ENCODE assay signal across 1 cellular context in genomic region chr9:137685035-137685885, GRCh38.
TF ChIP-seq lines count a peak whose summit lies in the region.

No MANE protein-coding gene starts in this region.

TF ChIP-seq in K562, 482 proteins besides CTCF, POLR2A, EP300 and RAD21:
- no peak for TF ChIP-seq ZNF197 (CRISPR knock-in tag; IDR thresholded peaks at IDR 0.05; ENCODE audit: low read depth)
- no peak for TF ChIP-seq TEAD1 (CRISPR knock-in tag; IDR thresholded peaks at IDR 0.05)
- no peak for TF ChIP-seq ZC3H4 (CRISPR knock-in tag; IDR thresholded peaks at IDR 0.05; ENCODE audit: borderline replicate concordance)
- TF ChIP-seq ZBTB11 (CRISPR knock-in tag; IDR thresholded peaks at IDR 0.05) = peak in 1 of 3 experiments; percentile 38; a peak in 1 of 6 replicates
- no peak for TF ChIP-seq ELF4 (CRISPR knock-in tag; IDR thresholded peaks at IDR 0.05)
- no peak for TF ChIP-seq DIDO1 (tag; IDR thresholded peaks at IDR 0.05; ENCODE audit: low read depth)
- peak; percentile 12; the same call in 1 of the 2 replicates for TF ChIP-seq RFX1 (IDR thresholded peaks at IDR 0.05)
- no peak for TF ChIP-seq ZSCAN32 (CRISPR knock-in tag; IDR thresholded peaks at IDR 0.05)
- TF ChIP-seq NR2C1 (IDR thresholded peaks at IDR 0.05) = peak; percentile 82
- TF ChIP-seq NR2C1 (tag; IDR thresholded peaks at IDR 0.05) = peak; percentile 81
- no peak for TF ChIP-seq ZFP30 (CRISPR knock-in tag; IDR thresholded peaks at IDR 0.05; ENCODE audit: borderline replicate concordance)
- peak; percentile 8; the same call in 1 of the 2 replicates for TF ChIP-seq NFIC (IDR thresholded peaks at IDR 0.05)
- TF ChIP-seq HDAC8 (tag; IDR thresholded peaks at IDR 0.05) = no peak
- peak; percentile 69 for TF ChIP-seq SMARCA4 (IDR thresholded peaks at IDR 0.05)
- no peak for TF ChIP-seq MEF2A (IDR thresholded peaks at IDR 0.05; ENCODE audit: control insufficient read depth, low read depth, low read length)
- TF ChIP-seq JUND (IDR thresholded peaks at IDR 0.05; ENCODE audit: borderline replicate concordance, low read depth, low read length) = 0 out of 2 replicates have a peak, but pooled peaks have one; percentile 7
- TF ChIP-seq JUND (tag; IDR thresholded peaks at IDR 0.05; ENCODE audit: borderline replicate concordance, low read depth, low read length) = no peak
- peak; percentile 74 for TF ChIP-seq TCF3 (CRISPR knock-in tag; IDR thresholded peaks at IDR 0.05)
- TF ChIP-seq ZNF146 (CRISPR knock-in tag; IDR thresholded peaks at IDR 0.05; ENCODE audit: unreplicated experiment) = no peak
- TF ChIP-seq CHCHD3 (CRISPR knock-in tag; IDR thresholded peaks at IDR 0.05) = no peak
- no peak for TF ChIP-seq ZNF134 (CRISPR knock-in tag; conservative IDR thresholded peaks at IDR 0.05)
- peak; percentile 83 for TF ChIP-seq CBFA2T3 (IDR thresholded peaks at IDR 0.05)
- TF ChIP-seq MED1 (CRISPR knock-in tag; IDR thresholded peaks at IDR 0.05; ENCODE audit: borderline replicate concordance) = no peak
- TF ChIP-seq GATAD2B (IDR thresholded peaks at IDR 0.05; ENCODE audit: borderline replicate concordance) = no peak
- TF ChIP-seq HMG20A (CRISPR knock-in tag; conservative IDR thresholded peaks at IDR 0.05) = no peak
- TF ChIP-seq CEBPB (tag; IDR thresholded peaks at IDR 0.05) = peak; percentile 87
- no peak for TF ChIP-seq ZNF212 (CRISPR knock-in tag; IDR thresholded peaks at IDR 0.05)
- peak in 1 of 2 experiments; percentile 65; a peak in 2 of 4 replicates for TF ChIP-seq RCOR1 (IDR thresholded peaks at IDR 0.05; ENCODE audit: borderline replicate concordance in 1 of 2, low read depth in 2 of 2, low read length in 2 of 2)
- TF ChIP-seq ESRRA (IDR thresholded peaks at IDR 0.05; ENCODE audit: borderline replicate concordance, low read depth) = no peak
- TF ChIP-seq SOX6 (IDR thresholded peaks at IDR 0.05) = peak; percentile 64
- peak; percentile 57 for TF ChIP-seq TEAD4 (IDR thresholded peaks at IDR 0.05; ENCODE audit: low read length)
- no peak for TF ChIP-seq TEAD4 (CRISPR knock-in tag; IDR thresholded peaks at IDR 0.05; ENCODE audit: borderline replicate concordance)
- no peak for TF ChIP-seq NR2C2 (CRISPR knock-in tag; IDR thresholded peaks at IDR 0.05)
- peak; percentile 34 for TF ChIP-seq NR2C2 (tag; IDR thresholded peaks at IDR 0.05)
- TF ChIP-seq CBFA2T2 (conservative IDR thresholded peaks at IDR 0.05) = peak; percentile 62
- TF ChIP-seq YBX1 (IDR thresholded peaks at IDR 0.05) = no peak
- TF ChIP-seq NCOR1 (IDR thresholded peaks at IDR 0.05) = peak; percentile 69
- 0 out of 2 replicates have a peak, but pooled peaks have one; percentile 43 for TF ChIP-seq ATF3 (IDR thresholded peaks at IDR 0.05)
- TF ChIP-seq ATF3 (CRISPR knock-in tag; conservative IDR thresholded peaks at IDR 0.05) = no peak
- peak; percentile 74 for TF ChIP-seq DACH1 (IDR thresholded peaks at IDR 0.05; ENCODE audit: partially characterized antibody)
- TF ChIP-seq KDM5B (IDR thresholded peaks at IDR 0.05; ENCODE audit: insufficient replicate concordance, low read depth, low read length) = no peak
- TF ChIP-seq TAL1 (IDR thresholded peaks at IDR 0.05) = peak; percentile 68
- TF ChIP-seq CEBPG (CRISPR knock-in tag; IDR thresholded peaks at IDR 0.05) = no peak
- peak in 1 of 2 experiments; percentile 68; a peak in 2 of 4 replicates for TF ChIP-seq CEBPG (tag; conservative IDR thresholded peaks at IDR 0.05 in 1 of 2, IDR thresholded peaks at IDR 0.05 in 1 of 2)
- TF ChIP-seq KLF16 (IDR thresholded peaks at IDR 0.05) = no peak
- TF ChIP-seq ZNF436 (CRISPR knock-in tag; IDR thresholded peaks at IDR 0.05) = no peak
- TF ChIP-seq TRIM28 (IDR thresholded peaks at IDR 0.05) = 0 out of 2 replicates have a peak, but pooled peaks have one; percentile 17
- TF ChIP-seq ZC3H11A (IDR thresholded peaks at IDR 0.05; ENCODE audit: low read depth, low read length) = no peak
- TF ChIP-seq USF2 (CRISPR knock-in tag; IDR thresholded peaks at IDR 0.05) = no peak
- no peak for TF ChIP-seq CREBBP (IDR thresholded peaks at IDR 0.05; ENCODE audit: low read depth, low read length)
- TF ChIP-seq ARID1B (IDR thresholded peaks at IDR 0.05) = peak; percentile 85
- no peak for TF ChIP-seq RNF219 (CRISPR knock-in tag; IDR thresholded peaks at IDR 0.05)
- TF ChIP-seq TRIM24 (IDR thresholded peaks at IDR 0.05) = peak in 1 of 2 experiments; percentile 54; a peak in 1 of 4 replicates
- no peak for TF ChIP-seq SFPQ (IDR thresholded peaks at IDR 0.05; ENCODE audit: low read depth, low read length)
- TF ChIP-seq DPF2 (IDR thresholded peaks at IDR 0.05) = peak; percentile 73; the same call in 1 of the 2 replicates
- TF ChIP-seq MTA2 (IDR thresholded peaks at IDR 0.05; ENCODE audit: low read depth) = peak; percentile 47; the same call in 1 of the 2 replicates
- TF ChIP-seq ZNF551 (CRISPR knock-in tag; IDR thresholded peaks at IDR 0.05) = no peak
- TF ChIP-seq BRCA1 (IDR thresholded peaks at IDR 0.05) = no peak
- TF ChIP-seq BRCA1 (CRISPR knock-in tag; IDR thresholded peaks at IDR 0.05) = no peak
- TF ChIP-seq L3MBTL2 (IDR thresholded peaks at IDR 0.05) = no peak
- peak; percentile 20; the same call in 1 of the 2 replicates for TF ChIP-seq HDAC2 (IDR thresholded peaks at IDR 0.05)
- no peak for TF ChIP-seq ZNF165 (CRISPR knock-in tag; IDR thresholded peaks at IDR 0.05; ENCODE audit: borderline replicate concordance)
- TF ChIP-seq ILK (tag; IDR thresholded peaks at IDR 0.05; ENCODE audit: borderline replicate concordance, low read depth) = no peak
- 0 out of 3 replicates have a peak, but pooled peaks of 1 of the 2 experiments have one; percentile 49 for TF ChIP-seq CBX3 (IDR thresholded peaks at IDR 0.05; ENCODE audit: borderline replicate concordance in 1 of 2, low read length in 2 of 2)
- no peak for TF ChIP-seq THRB (CRISPR knock-in tag; conservative IDR thresholded peaks at IDR 0.05)
- TF ChIP-seq GATA2 (CRISPR knock-in tag; IDR thresholded peaks at IDR 0.05) = 0 out of 2 replicates have a peak, but pooled peaks have one; percentile 25
